Comparison of ENCODE assay signal across 11 cellular contexts in the genomic region with DNA sequence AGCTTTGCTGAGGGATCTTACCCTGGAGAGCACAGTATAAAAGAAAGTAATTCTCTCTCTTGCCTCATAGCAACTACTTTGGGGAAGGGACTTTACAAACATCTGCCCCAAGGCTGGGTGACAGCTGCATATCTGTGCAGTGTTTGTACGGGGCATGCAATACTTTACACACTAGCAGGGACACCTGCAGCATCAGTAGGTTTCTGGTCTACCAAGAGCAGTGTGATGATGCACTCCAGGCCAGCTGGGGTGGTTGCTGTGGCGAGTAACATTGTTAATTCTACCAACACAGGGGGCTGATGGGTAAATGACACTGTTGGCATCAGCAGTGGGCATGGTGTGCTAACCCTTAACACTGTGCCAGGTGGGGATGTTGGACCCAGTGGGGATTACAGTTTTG.
DNase-seq lines count a peak whose midpoint lies in the region; ATAC-seq lines count a peak whose summit lies in the region.
"Had no signal": no experiment of that assay in that cellular context is flagged by ENCODE, and none has a peak within 500 bp of the region (broad histone marks: within the 10 kb centered on the region; RNA-seq: fewer than 3 reads in every experiment).

No MANE protein-coding gene starts in this region.

- no peak for DNase-seq in activated CD4-positive, CD25-positive, alpha-beta regulatory T cell treated with anti-CD3 and anti-CD28 coated beads, Interleukin-2, amount 50 U/mL, for 72 hours
- no peak for DNase-seq in memory B cell (ENCODE audit: low spot score in 2 of 2)
- DNase-seq in NCI-H82 treated with DMSO at 0.1 percent for 48 hours (lab: John Stamatoyannopoulos, UW; ENCODE audit: unreplicated experiment): no peak
- no peak for DNase-seq in Ammon's horn (ENCODE audit: low spot score)
- no peak for DNase-seq in HuH-7 (ENCODE audit: low spot score)
- DNase-seq: dorsolateral prefrontal cortex had no signal

- H3K9me3 Mint-ChIP-seq in memory B cell: no peaks in the 10 kb centered on the region
- H3K9me3 Mint-ChIP-seq: activated T-helper 2 cell treated with anti-CD3 and anti-CD28 coated beads, Interferon-gamma antibody, Interleukin-2, Interleukin-4, amounts not matched to agents 10 μg/mL and 5 μg/mL and 100 μg/mL, durations not matched to agents 14 hours and 24 hours and 36 hours had no signal

- peaks cover 7% of the 10 kb centered on the region for H3K27me3 Mint-ChIP-seq in memory B cell

- H3K4me3 Mint-ChIP-seq in memory B cell: no peak overlapping the region

- peak; percentile 18 to 33 for ATAC-seq in activated CD4-positive, CD25-positive, alpha-beta regulatory T cell treated with anti-CD3 and anti-CD28 coated beads, Interleukin-2, amount 50 U/mL, for 24 hours
- ATAC-seq in GM21526 (IDR thresholded peaks at IDR 0.05; ENCODE audit: low FRiP score, unreplicated experiment) (peak; percentile 50), HG03439 (IDR thresholded peaks at IDR 0.05; ENCODE audit: unreplicated experiment) (peak; percentile 48), memory B cell (ENCODE audit: low read depth) (peak; percentile 37)
- ATAC-seq: A549 had no signal

- peaks cover 1% of the 10 kb centered on the region for H3K36me3 Mint-ChIP-seq in memory B cell

- no peak overlapping the region for H3K27ac Mint-ChIP-seq in memory B cell

- H3K4me1 Mint-ChIP-seq in memory B cell: peaks cover 15% of the 10 kb centered on the region
